ENCODE assay signal across 12 cellular contexts in the genomic region with DNA sequence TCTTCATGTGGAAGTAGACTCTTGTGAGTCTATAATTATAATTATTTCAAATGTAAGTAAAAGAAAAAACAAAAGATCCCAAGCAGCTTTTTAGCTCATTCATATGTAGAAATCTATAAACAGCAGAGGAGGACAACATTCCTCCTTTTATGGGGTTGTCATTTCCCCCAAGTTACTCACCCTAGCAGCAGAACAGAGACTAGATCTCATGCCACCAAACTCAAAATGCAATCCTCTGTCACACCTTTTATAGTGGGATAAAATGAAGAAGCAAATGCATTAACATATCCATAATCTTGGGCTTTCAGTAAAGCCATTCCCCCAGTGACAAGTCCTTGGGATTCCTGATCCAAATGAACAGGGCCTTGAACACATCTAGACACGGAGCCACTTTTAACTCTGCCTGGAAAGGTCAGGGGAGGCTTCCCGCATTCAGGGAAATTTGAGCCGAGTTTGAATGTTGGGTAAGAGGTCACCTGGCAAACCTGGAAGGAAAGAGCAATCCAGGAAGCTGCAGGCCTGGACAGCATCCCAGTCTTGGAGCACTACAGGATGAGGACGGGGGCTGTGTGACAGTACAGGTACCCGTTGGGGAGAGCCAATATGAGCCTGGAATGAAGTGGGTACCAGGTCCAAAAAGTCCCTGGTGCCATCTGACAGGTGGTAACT.
DNase-seq lines count a peak whose midpoint lies in the region; ATAC-seq and TF ChIP-seq lines count a peak whose summit lies in the region.
"Had no signal": no experiment of that assay in that cellular context is flagged by ENCODE, and none has a peak within 500 bp of the region (broad histone marks: within the 10 kb centered on the region; RNA-seq: fewer than 3 reads in every experiment).

No MANE protein-coding gene starts in this region.

- H3K9ac ChIP-seq in IMR-90 (ENCODE audit: low read depth, low read length), result no peak overlapping the region

- peak overlapping the region; percentile 14 for H3K14ac ChIP-seq in IMR-90 (replicated peaks; ENCODE audit: low read depth, low read length)

- H2AFZ ChIP-seq in IMR-90 (replicated peaks; ENCODE audit: low read length, poor library complexity), result no peak overlapping the region

- H3K56ac ChIP-seq in IMR-90 (ENCODE audit: extremely low read depth, insufficient read depth, low read length), result no peak overlapping the region

- 43% methylated on average over 3 of the region's 5 CpGs; no CpG with 5 or more reads in 1 of the 2 experiments for WGBS in IMR-90 (ENCODE audit: extremely low coverage in 2 of 2, insufficient read length in 1 of 2), 2 experiments
- 58% methylated on average over 5 of the region's 5 CpGs; no CpG with 5 or more reads in 1 of the 2 donors for WGBS in gastroesophageal sphincter (ENCODE audit: low coverage in 1 of 2), 2 donors
- WGBS in prostate gland, result 25% methylated on average over 5 of the region's 5 CpGs

- no peak for TF ChIP-seq RAD21 in IMR-90 (IDR thresholded peaks at IDR 0.05; ENCODE audit: low read length)

- no peaks in the 10 kb centered on the region for H3K9me1 ChIP-seq in IMR-90 (ENCODE audit: insufficient read depth, low read length)

- H4K8ac ChIP-seq in IMR-90 (ENCODE audit: low read depth in 2 of 2, low read length in 2 of 2), result no peak overlapping the region

- no TSS peak for BruUV-seq in IMR-90 (replicated peaks; lab: Mats Ljungman, UMichigan)

- H3K79me1 ChIP-seq in IMR-90 (ENCODE audit: low read depth in 1 of 2, low read length in 2 of 2), result peaks cover 0 to 15% of the 10 kb centered on the region in 2 experiments

- no peak overlapping the region for H4K91ac ChIP-seq in IMR-90 (ENCODE audit: insufficient read depth, low read depth, low read length)

- no peak overlapping the region for H2AK5ac ChIP-seq in IMR-90 (ENCODE audit: low read depth, low read length)

- no peak overlapping the region for H3K18ac ChIP-seq in IMR-90 (ENCODE audit: low read depth, low read length)

- no peak for TF ChIP-seq EP300 in gastroesophageal sphincter (IDR thresholded peaks at IDR 0.05)

- DNase-seq in IMR-90, result no peak
- DNase-seq in NCI-H69 (lab: John Stamatoyannopoulos, UW), result peak; percentile 92
- DNase-seq in prostate gland (ENCODE audit: low spot score), result peak; percentile 48
- DNase-seq in SJCRH30, result no peak
- no peak for DNase-seq in inferior parietal cortex (ENCODE audit: extremely low spot score)
- DNase-seq: activated CD4-positive, alpha-beta memory T cell treated with anti-CD3 and anti-CD28 coated beads for 36 hours; MG63; naive thymus-derived CD8-positive, alpha-beta T cell; T-helper 17 cell had no signal

- H3K4me3 ChIP-seq in IMR-90 (ENCODE audit: insufficient read depth, low read depth, low read length), result no peak overlapping the region
- H3K4me3 ChIP-seq in gastroesophageal sphincter, result no peak overlapping the region
- no peak overlapping the region for H3K4me3 ChIP-seq in prostate gland
- H3K4me3 ChIP-seq in SJCRH30, result no peak overlapping the region
- H3K4me3 ChIP-seq: MG63 had no signal

- POLR2A ChIA-PET in IMR-90 (lab: Charles Lee; ENCODE audit: unreplicated experiment), result no interaction called here

- H3K27me3 ChIP-seq in IMR-90 (ENCODE audit: control insufficient read depth, insufficient read depth, low read length) (no peaks in the 10 kb centered on the region), gastroesophageal sphincter (no peaks in the 10 kb centered on the region), prostate gland (replicated peaks; ENCODE audit: insufficient read depth) (no peaks in the 10 kb centered on the region), SJCRH30 (no peaks in the 10 kb centered on the region)
- H3K27me3 ChIP-seq: MG63 had no signal

- H2BK120ac ChIP-seq in IMR-90 (ENCODE audit: low read depth, low read length), result no peak overlapping the region

- H3K4me1 ChIP-seq in IMR-90 (ENCODE audit: control insufficient read depth, insufficient read depth, low read length) (peaks cover 3% of the 10 kb centered on the region), gastroesophageal sphincter (peaks cover 0 to 42% (median 5%) of the 10 kb centered on the region in 3 donors), prostate gland (replicated peaks) (peaks cover 7% of the 10 kb centered on the region), SJCRH30 (peaks cover 6% of the 10 kb centered on the region; the same call in 1 of the 2 replicates)

- H3K27ac ChIP-seq in IMR-90 (ENCODE audit: insufficient read depth, low read length), result no peak overlapping the region
- H3K27ac ChIP-seq in gastroesophageal sphincter, result peak overlapping the region in 3 of 4 donors; percentile 23 to 39 (median 32)
- H3K27ac ChIP-seq in prostate gland, result peak overlapping the region in 1 of 2 donors; percentile 57
- no peak overlapping the region for H3K27ac ChIP-seq in SJCRH30

- no peak overlapping the region for H2AK9ac ChIP-seq in IMR-90 (replicated peaks; ENCODE audit: low read depth, low read length, poor library complexity)

- H4K5ac ChIP-seq in IMR-90 (ENCODE audit: low read depth, low read length), result no peak overlapping the region

- H3K9me3 ChIP-seq in IMR-90 (ENCODE audit: control insufficient read depth, insufficient read depth, low read length), result no peaks in the 10 kb centered on the region
- H3K9me3 ChIP-seq in gastroesophageal sphincter, result no peaks in the 10 kb centered on the region
- H3K9me3 ChIP-seq in prostate gland, result no peaks in the 10 kb centered on the region
- H3K9me3 ChIP-seq in SJCRH30 (replicated peaks), result no peaks in the 10 kb centered on the region
- H3K9me3 ChIP-seq: MG63 had no signal

- H2BK5ac ChIP-seq in IMR-90 (ENCODE audit: low read depth, low read length, poor library complexity, severe bottlenecking), result no peak overlapping the region

- H3K23ac ChIP-seq in IMR-90 (ENCODE audit: low read depth, low read length), result 0 out of 2 replicates have a peak overlapping the region, but pooled peaks have one; percentile 33

- dilution Hi-C loops in IMR-90 (cut with HindIII; ENCODE audit: low sequenced_read_pairs, unreplicated experiment), result no loop called here

- in situ Hi-C loops in IMR-90 (cut with MboI; ENCODE audit: low sequenced_read_pairs), result no loop called here

- H3K36me3 ChIP-seq in IMR-90 (ENCODE audit: control insufficient read depth, insufficient read depth, low read length) (no peaks in the 10 kb centered on the region), gastroesophageal sphincter (no peaks in the 10 kb centered on the region), prostate gland (no peaks in the 10 kb centered on the region), SJCRH30 (no peaks in the 10 kb centered on the region; the same call in none of the 2 replicates)
- H3K36me3 ChIP-seq: MG63 had no signal

- TF ChIP-seq POLR2A in IMR-90 (IDR thresholded peaks at IDR 0.05; ENCODE audit: low read depth, low read length) (no peak), gastroesophageal sphincter (IDR thresholded peaks at IDR 0.05) (no peak), prostate gland (IDR thresholded peaks at IDR 0.05) (no peak)

- TF ChIP-seq CTCF in IMR-90 (conservative IDR thresholded peaks at IDR 0.05; ENCODE audit: low read depth, low read length), result no peak
- TF ChIP-seq CTCF in gastroesophageal sphincter (IDR thresholded peaks at IDR 0.05), result no peak
- no peak for TF ChIP-seq CTCF in prostate gland (IDR thresholded peaks at IDR 0.05)

- CTCF ChIA-PET in IMR-90 (lab: Yijun Ruan, JAX), result no interaction called here

- no peaks in the 10 kb centered on the region for H4K20me1 ChIP-seq in IMR-90 (ENCODE audit: insufficient read depth, low read length)

- no peak overlapping the region; the same call in 1 of the 2 replicates for H2BK20ac ChIP-seq in IMR-90 (ENCODE audit: low read depth, low read length)

- peak overlapping the region; percentile 83; the same call in 2 of the 3 replicates for H2BK15ac ChIP-seq in IMR-90 (ENCODE audit: low read depth, low read length)

- intact Hi-C loops in IMR-90 (cut with micrococcal nuclease), result no loop called here
- intact Hi-C loops in prostate gland (cut with DNase I), result no loop called here

- H3K4ac ChIP-seq in IMR-90 (ENCODE audit: low read depth, low read length), result no peak overlapping the region

- ATAC-seq in IMR-90 (ENCODE audit: low read depth) (no peak), gastroesophageal sphincter (peak; percentile 36), GM18858 (IDR thresholded peaks at IDR 0.05; ENCODE audit: unreplicated experiment) (no peak), HG03039 (IDR thresholded peaks at IDR 0.05; ENCODE audit: unreplicated experiment) (no peak)
- ATAC-seq: naive thymus-derived CD8-positive, alpha-beta T cell; T-helper 17 cell had no signal

- no peak overlapping the region for H3K4me2 ChIP-seq in IMR-90 (ENCODE audit: low read depth, low read length)

TF ChIP-seq in IMR-90, 13 proteins besides CTCF, POLR2A, EP300 and RAD21 (continues in another document):
- no peak for TF ChIP-seq MAZ (IDR thresholded peaks at IDR 0.05; ENCODE audit: borderline replicate concordance, low read depth, low read length)
- TF ChIP-seq RCOR1 (IDR thresholded peaks at IDR 0.05; ENCODE audit: insufficient replicate concordance, low read length), result no peak
- no peak for TF ChIP-seq SMC3 (IDR thresholded peaks at IDR 0.05; ENCODE audit: low read depth, low read length)
- TF ChIP-seq MXI1 (IDR thresholded peaks at IDR 0.05; ENCODE audit: borderline replicate concordance, low read depth, low read length), result no peak
- TF ChIP-seq RFX5 (IDR thresholded peaks at IDR 0.05; ENCODE audit: low read depth, low read length), result no peak
- TF ChIP-seq MAFK (IDR thresholded peaks at IDR 0.05; ENCODE audit: low read depth, low read length), result no peak
- no peak for TF ChIP-seq NFE2L2 (IDR thresholded peaks at IDR 0.05; ENCODE audit: low read depth, low read length)
- TF ChIP-seq CEBPB (IDR thresholded peaks at IDR 0.05; ENCODE audit: low read depth, low read length), result no peak
- no peak for TF ChIP-seq FOS (IDR thresholded peaks at IDR 0.05; ENCODE audit: low read depth, low read length)
- TF ChIP-seq BHLHE40 (IDR thresholded peaks at IDR 0.05; ENCODE audit: low read depth, low read length), result no peak
- TF ChIP-seq USF2 (IDR thresholded peaks at IDR 0.05; ENCODE audit: low read depth, low read length), result no peak
- no peak for TF ChIP-seq CHD1 (IDR thresholded peaks at IDR 0.05; ENCODE audit: low read depth, low read length)

Comparison
In these comparisons a context has a peak if more than half of its experiments do, and no peak if none do; other contexts are left out.
1. DNase-seq: peak in NCI-H69 (single experiment) and prostate gland (single experiment); none in IMR-90 (single experiment), SJCRH30 (0 of 2) and inferior parietal cortex (single experiment).
2. H3K27ac ChIP-seq: peak in gastroesophageal sphincter (3 of 4); none in IMR-90 (single experiment) and SJCRH30 (single experiment).